In genomic region chr19:8084152-8084551, GRCh38 we compare ENCODE assay signal across 16 cellular contexts. TPM values are rescaled to one million over a fixed set of nuclear protein-coding genes. Genes with fewer than 3 reads are reported as not detected.
DNase-seq lines count a peak whose midpoint lies in the region; ATAC-seq, FAIRE-seq and TF ChIP-seq lines count a peak whose summit lies in the region.
"Had no signal": no experiment of that assay in that cellular context is flagged by ENCODE, and none has a peak within 500 bp of the region (broad histone marks: within the 10 kb centered on the region; RNA-seq: fewer than 3 reads in every experiment).

No MANE protein-coding gene starts in this region.

- no peaks in the 10 kb centered on the region for H3K23me2 ChIP-seq in H9 (ENCODE audit: insufficient read length, low read depth, low read length, poor library complexity, severe bottlenecking)

- H3K9ac ChIP-seq in H9 (ENCODE audit: extremely low read depth, insufficient read length, low read length): no peak overlapping the region
- peak overlapping the region in 1 of 2 experiments; percentile 31; a peak in 2 of 4 replicates for H3K9ac ChIP-seq in K562 (ENCODE audit: insufficient read depth in 1 of 2, low read depth in 2 of 2, low read length in 2 of 2)

- H3K36me3 ChIP-seq in K562 (ENCODE audit: control insufficient read depth, insufficient read depth, low read length): no peaks in the 10 kb centered on the region
- H3K36me3 ChIP-seq: BE2C had no signal

- H2AFZ ChIP-seq in H9 (ENCODE audit: low read length): no peak overlapping the region
- 0 out of 2 replicates have a peak overlapping the region, but pooled peaks have one; percentile 3 for H2AFZ ChIP-seq in K562 (ENCODE audit: low read depth, low read length)

- CTCF ChIA-PET in K562 (lab: Yijun Ruan, JAX; ENCODE audit: low intra/inter-chr PET ratio): interaction anchor here (0.5 kb wide), 1 partner anchor 1251 kb away, joined by 3 read pairs; no protein-coding TSS in a partner anchor

- H3K9me1 ChIP-seq in K562 (ENCODE audit: control insufficient read depth, insufficient read depth, low read length): no peaks in the 10 kb centered on the region

- H3K79me1 ChIP-seq in H9 (ENCODE audit: insufficient read depth, low read depth, low read length, poor library complexity, severe bottlenecking): no peaks in the 10 kb centered on the region

- H4K8ac ChIP-seq in H9 (replicated peaks; ENCODE audit: insufficient read length, low read depth, low read length): no peak overlapping the region

- H3K27me3 Mint-ChIP-seq in H9 (ENCODE audit: low read depth): no peaks in the 10 kb centered on the region; the same call in 1 of the 2 replicates
- peaks cover 3% of the 10 kb centered on the region for H3K27me3 Mint-ChIP-seq in nephron progenitor cell (ENCODE audit: low read depth, poor library complexity)

- H2BK12ac ChIP-seq in H9 (ENCODE audit: insufficient read length, low read depth, low read length): no peak overlapping the region

- H3K4me3 ChIP-seq in K562: no peak overlapping the region
- H3K4me3 ChIP-seq: A549 had no signal

- H3T11ph ChIP-seq in H9 (ENCODE audit: low read length): no peak overlapping the region

- H3K79me2 ChIP-seq in H9 (ENCODE audit: insufficient read depth, low read length) (no peaks in the 10 kb centered on the region), K562 (ENCODE audit: control insufficient read depth, insufficient read depth, low read length) (no peaks in the 10 kb centered on the region)

- H3K4me3 Mint-ChIP-seq in H9 (no peak overlapping the region), nephron progenitor cell (no peak overlapping the region)
- H3K4me3 Mint-ChIP-seq: CD4-positive, alpha-beta memory T cell had no signal

- no peak overlapping the region for H4K5ac ChIP-seq in H9 (ENCODE audit: insufficient read length, low read depth, low read length)

- H3K27ac ChIP-seq in H9 (ENCODE audit: insufficient read length, low read depth, low read length) (no peak overlapping the region), K562 (ENCODE audit: extremely low read depth, low read depth, low read length) (no peak overlapping the region; the same call in 2 of the 3 replicates)
- H3K27ac ChIP-seq: A549, C4-2B had no signal

- no peak for TF ChIP-seq EP300 in K562 (IDR thresholded peaks at IDR 0.05; ENCODE audit: low read length)

- H3K9me3 Mint-ChIP-seq in H9 (no peaks in the 10 kb centered on the region), nephron progenitor cell (no peaks in the 10 kb centered on the region)
- H3K9me3 Mint-ChIP-seq: CD4-positive, alpha-beta memory T cell had no signal

- POLR2A ChIA-PET in K562 (lab: Yijun Ruan, JAX): no interaction called here

- FAIRE-seq in K562 (lab: Jason Lieb, UNC): no peak
- FAIRE-seq: A549, GM19239 had no signal

- WGBS in H9 (ENCODE audit: extremely low coverage, insufficient read length, low lambda C conversion rate): no CpG with 5 or more reads among the region's 13 CpGs
- 72% methylated on average over 12 of the region's 13 CpGs for WGBS in K562 (ENCODE audit: insufficient coverage, low coverage, missing lambda C conversion rate)

- H3K23ac ChIP-seq in H9 (ENCODE audit: insufficient read length, low read depth, low read length): no peak overlapping the region

- no peaks in the 10 kb centered on the region for H4K20me1 ChIP-seq in H9 (ENCODE audit: control insufficient read depth, insufficient read depth, insufficient read length)
- H4K20me1 ChIP-seq in K562 (replicated peaks; ENCODE audit: control insufficient read depth, insufficient read depth, low read length): no peaks in the 10 kb centered on the region

- peaks cover 11 to 37% (median 19%) of the 10 kb centered on the region in 3 experiments; a peak in 6 of 7 replicates for H3K36me3 Mint-ChIP-seq in H9 (ENCODE audit: insufficient read depth in 1 of 3, low read depth in 3 of 3)
- peaks cover 46% of the 10 kb centered on the region for H3K36me3 Mint-ChIP-seq in nephron progenitor cell (ENCODE audit: low read depth)
- H3K36me3 Mint-ChIP-seq: CD4-positive, alpha-beta memory T cell had no signal

- H3K27me3 ChIP-seq in H9 (ENCODE audit: insufficient read depth, low read length): no peaks in the 10 kb centered on the region
- no peaks in the 10 kb centered on the region for H3K27me3 ChIP-seq in K562 (ENCODE audit: control insufficient read depth in 2 of 2, insufficient read depth in 2 of 2, low read length in 2 of 2)
- H3K27me3 ChIP-seq: BE2C had no signal

- no peak overlapping the region for H3K4ac ChIP-seq in H9 (ENCODE audit: low read depth, low read length)

- H2BK20ac ChIP-seq in H9 (ENCODE audit: low read depth, low read length, poor library complexity, severe bottlenecking): no peak overlapping the region

- no peak for TF ChIP-seq POLR2A in K562 (conservative IDR thresholded peaks at IDR 0.05)

- H4K91ac ChIP-seq in H9 (ENCODE audit: insufficient read length, low read depth, low read length): no peak overlapping the region

- H2BK5ac ChIP-seq in H9 (ENCODE audit: insufficient read length, low read length): no peak overlapping the region

- no peaks in the 10 kb centered on the region for H3K9me3 ChIP-seq in H9 (ENCODE audit: control insufficient read depth, low read depth, low read length)
- H3K9me3 ChIP-seq in K562 (replicated peaks; ENCODE audit: control insufficient read depth, insufficient read depth, low read depth, low read length): no peaks in the 10 kb centered on the region
- H3K9me3 ChIP-seq: A549, BE2C had no signal

- H3K27ac Mint-ChIP-seq in H9 (peak overlapping the region in 2 of 3 experiments; percentile 40 to 78; a peak in 4 of 7 replicates), nephron progenitor cell (peak overlapping the region; percentile 34)

- peaks cover 3 to 9% of the 10 kb centered on the region in 2 experiments for H3K4me1 Mint-ChIP-seq in H9
- H3K4me1 Mint-ChIP-seq in nephron progenitor cell: peaks cover 14% of the 10 kb centered on the region
- H3K4me1 Mint-ChIP-seq: CD4-positive, alpha-beta memory T cell had no signal

- TF ChIP-seq CTCF in H9 (conservative IDR thresholded peaks at IDR 0.05) (no peak), K562 (IDR thresholded peaks at IDR 0.05 in 2 of 3, conservative IDR thresholded peaks at IDR 0.05 in 1 of 3; ENCODE audit: insufficient read depth in 2 of 3, low read depth in 1 of 3, low read length in 3 of 3) (no peak), nephron progenitor cell (IDR thresholded peaks at IDR 0.05) (no peak)

- H3K14ac ChIP-seq in H9 (ENCODE audit: insufficient read depth, low read length): no peak overlapping the region

- ATAC-seq in K562: no peak
- no peak for ATAC-seq in HG02571 (IDR thresholded peaks at IDR 0.05; ENCODE audit: unreplicated experiment)
- ATAC-seq: A549 had no signal

- in situ Hi-C loops in K562 (cut with MboI): no loop called here

- DNase-seq in H9: no peak
- DNase-seq in K562 (ENCODE audit: extremely low read depth in 1 of 4, low spot score in 3 of 4): no peak
- no peak for DNase-seq in nephron progenitor cell
- no peak for DNase-seq in NCI-H2171 treated with DMSO at 0.1 percent for 48 hours (lab: John Stamatoyannopoulos, UW)
- DNase-seq in NCI-H187 (lab: John Stamatoyannopoulos, UW): no peak
- DNase-seq: BE2C; CD4-positive, alpha-beta memory T cell; DND-41; GF-D8; GOT3; HCEC 1CT had no signal

- BruUV-seq in K562 (replicated peaks; lab: Mats Ljungman, UMichigan): no TSS peak

- intact Hi-C loops in K562 (cut with micrococcal nuclease): no loop called here

- H3K56ac ChIP-seq in H9 (ENCODE audit: insufficient read length, low read depth, low read length): no peak overlapping the region

- H3K4me1 ChIP-seq in H9 (ENCODE audit: insufficient read depth, low read length) (no peaks in the 10 kb centered on the region), K562 (replicated peaks in 1 of 2; ENCODE audit: control insufficient read depth in 2 of 2, insufficient read depth in 2 of 2, low read length in 2 of 2) (peaks cover 15 to 44% of the 10 kb centered on the region in 2 experiments)
- H3K4me1 ChIP-seq: BE2C had no signal

- H2BK15ac ChIP-seq in H9 (ENCODE audit: low read depth, low read length): no peak overlapping the region

- H3K18ac ChIP-seq in H9 (ENCODE audit: insufficient read length, low read depth, low read length): no peak overlapping the region

- H3K4me2 ChIP-seq in H9 (ENCODE audit: insufficient read depth, insufficient read length, low read length): no peak overlapping the region
- H3K4me2 ChIP-seq in K562 (ENCODE audit: insufficient read depth, low read length): no peak overlapping the region
- H3K4me2 ChIP-seq: A549 had no signal

- TF ChIP-seq RAD21 in K562 (CRISPR knock-in tag; conservative IDR thresholded peaks at IDR 0.05 in 1 of 2, IDR thresholded peaks at IDR 0.05 in 1 of 2): no peak

- no peak overlapping the region for H2AK5ac ChIP-seq in H9 (ENCODE audit: insufficient read length, low read length)

- no peak overlapping the region for H2BK120ac ChIP-seq in H9 (ENCODE audit: low read depth, low read length, poor library complexity, severe bottlenecking)

TF ChIP-seq in K562, 482 proteins besides CTCF, POLR2A, EP300 and RAD21 (continues in another document):
- TF ChIP-seq BRF1 (IDR thresholded peaks at IDR 0.05; ENCODE audit: borderline replicate concordance, extremely low read depth, insufficient read length): no peak
- no peak for TF ChIP-seq RFX7 (CRISPR knock-in tag; IDR thresholded peaks at IDR 0.05)
- no peak for TF ChIP-seq ZNF217 (CRISPR knock-in tag; IDR thresholded peaks at IDR 0.05)
- no peak for TF ChIP-seq HMG20A (CRISPR knock-in tag; conservative IDR thresholded peaks at IDR 0.05)
- TF ChIP-seq SMAD4 (CRISPR knock-in tag; conservative IDR thresholded peaks at IDR 0.05): no peak
- TF ChIP-seq MECOM (CRISPR knock-in tag; IDR thresholded peaks at IDR 0.05): no peak
- TF ChIP-seq ZZZ3 (IDR thresholded peaks at IDR 0.05): no peak

RNA-seq across cellular contexts. Expression of gene CCL25, which starts 31.6 kb away (rescaled TPM):
- not detected in 2 replicates for total RNA-seq in H9 (2021)
- not detected in 2 replicates for total RNA-seq in K562 (2011; cell fraction: chromatin; rRNA removed; ENCODE audit: low replicate concordance)
- total RNA-seq in K562 (2011; cell fraction: nucleolus; rRNA removed): not detected in 2 replicates
- total RNA-seq in K562 (2011; cell fraction: nucleoplasm; rRNA removed): not detected in 2 replicates
- not detected in 2 replicates for total RNA-seq in K562 (2014; rRNA removed)
- total RNA-seq in K562 (2014; rRNA removed; fragmentation: Illumina TruSeq; extraction: Trizol): not detected in 2 replicates
- not detected in 2 replicates for total RNA-seq in K562 (2015; rRNA removed; fragmentation: Illumina TruSeq; extraction: Trizol)
- total RNA-seq in K562 (2021): not detected in 2 replicates
- polyA plus RNA-seq in K562 (2011; rRNA removed): 0.15 TPM in 1 of 2 replicates, not detected in the other
- 0.07 and 0.18 TPM in 2 replicates for polyA plus RNA-seq in K562 (2011; cell fraction: cytosol; rRNA removed)
- polyA plus RNA-seq in K562 (2011; cell fraction: nucleus; rRNA removed): 0.14 TPM in 1 of 2 replicates, not detected in the other
- polyA plus RNA-seq in K562 (2012): 0.10 TPM in 1 of 2 replicates, not detected in the other
- not detected in 2 replicates for polyA plus RNA-seq in K562 (2014; fragmentation: Illumina TruSeq; extraction: Trizol)
- not detected for polyA plus RNA-seq in K562 (2014; fragmentation: Nextera tagmentation; extraction: Ambion mirVana)
- polyA plus RNA-seq in K562 (2014; rRNA removed): not detected in 2 replicates
- not detected in 2 replicates for polyA minus RNA-seq in K562 (2011; rRNA and poly(A)+ RNA removed)
- polyA minus RNA-seq in K562 (2011; cell fraction: cytosol; rRNA and poly(A)+ RNA removed): not detected in 2 replicates
- polyA minus RNA-seq in K562 (2011; cell fraction: nucleus; rRNA and poly(A)+ RNA removed): not detected in 2 replicates
- total RNA-seq: CD4-positive, alpha-beta memory T cell had no signal
- polyA plus RNA-seq: A549; AG04450; CD4-positive, alpha-beta memory T cell had no signal
